Comparison of ENCODE assay signal across 21 cellular contexts in genomic region chr4:156924774-156925173, GRCh38.
"Had no signal": no experiment of that assay in that cellular context is flagged by ENCODE, and none has a peak within 500 bp of the region (broad histone marks: within the 10 kb centered on the region; RNA-seq: fewer than 3 reads in every experiment).

No MANE protein-coding gene starts in this region.

- H3K27ac ChIP-seq: RWPE1, SJCRH30 had no signal

- H3K4me3 Mint-ChIP-seq: T-cell had no signal

- H3K27ac Mint-ChIP-seq: T-cell had no signal

- H3K4me3 ChIP-seq: MG63, SJCRH30 had no signal

- H3K36me3 Mint-ChIP-seq: T-cell had no signal

- ATAC-seq: Panc1, T-cell had no signal

- H3K36me3 ChIP-seq: SJCRH30 had no signal

- H3K27me3 Mint-ChIP-seq: T-cell had no signal

- H3K27me3 ChIP-seq: MG63, SJCRH30 had no signal

- H3K9me3 ChIP-seq: MG63, SJCRH30 had no signal

- DNase-seq: KBM-7, MG63, NCI-H1092, NCI-H1105 treated with DMSO at 0.1 percent for 48 hours, NCI-H1417 treated with DMSO at 0.1 percent for 48 hours, NCI-H187, NCI-H2029, NCI-H2081 treated with DMSO at 0.1 percent for 48 hours, NCI-H2171, NCI-H226, NCI-H446, NCI-H510A, NCI-H524 treated with DMSO at 0.1 percent for 48 hours, NCI-H69, NCI-H774, SHP77 treated with DMSO at 0.1 percent for 48 hours, SJCRH30, SW 1271, T-cell had no signal

- H3K4me1 Mint-ChIP-seq: T-cell had no signal
